In the genomic region with DNA sequence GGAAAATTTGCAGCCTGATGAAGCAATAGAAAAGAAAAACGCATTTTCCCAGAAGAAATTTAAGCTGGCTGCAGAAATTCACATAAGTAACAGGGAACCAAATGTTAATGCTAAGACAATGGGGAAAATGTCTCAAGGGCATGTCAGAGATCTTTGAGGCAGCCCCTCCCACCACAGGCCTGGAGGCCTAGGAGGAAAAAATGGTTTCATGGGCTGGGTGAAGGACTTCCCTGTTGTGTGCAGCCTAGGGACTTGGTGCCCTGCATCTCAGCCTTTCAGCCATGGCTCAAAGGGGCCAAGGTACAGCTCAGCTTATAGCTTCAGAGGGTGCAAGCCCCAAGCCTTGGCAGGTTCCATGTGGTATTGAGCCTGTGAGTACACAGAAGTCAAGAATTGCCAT, we compare ENCODE assay signal across 22 cellular contexts.
DNase-seq lines count a peak whose midpoint lies in the region; ATAC-seq, FAIRE-seq and TF ChIP-seq lines count a peak whose summit lies in the region.
"Had no signal": no experiment of that assay in that cellular context is flagged by ENCODE, and none has a peak within 500 bp of the region (broad histone marks: within the 10 kb centered on the region; RNA-seq: fewer than 3 reads in every experiment).

No MANE protein-coding gene starts in this region.

- H3K9me3 Mint-ChIP-seq in T-helper 2 cell treated with Interferon-gamma antibody and Interleukin-4, amounts not matched to agents 5 μg/mL and 100 μg/mL, for 36 hours = peaks cover 63% of the 10 kb centered on the region

- TF ChIP-seq EP300 in HepG2 (IDR thresholded peaks at IDR 0.05; ENCODE audit: low read depth in 2 of 2, low read length in 2 of 2) (no peak), HepG2 (CRISPR knock-in tag; IDR thresholded peaks at IDR 0.05; ENCODE audit: borderline replicate concordance) (no peak), K562 (IDR thresholded peaks at IDR 0.05; ENCODE audit: low read length) (no peak)

- no peak overlapping the region for H3K27ac Mint-ChIP-seq in T-helper 2 cell treated with Interferon-gamma antibody and Interleukin-4, amounts not matched to agents 5 μg/mL and 100 μg/mL, for 36 hours
- H3K27ac Mint-ChIP-seq: CD4-positive, alpha-beta T cell; CD8-positive, alpha-beta T cell had no signal

- H3K4me2 ChIP-seq in HepG2 (ENCODE audit: low read depth, low read length) (no peak overlapping the region), K562 (ENCODE audit: insufficient read depth, low read length) (no peak overlapping the region)
- H3K4me2 ChIP-seq: BLaER1 had no signal

- CTCF ChIA-PET in HepG2 (lab: Yijun Ruan, JAX; ENCODE audit: low intra/inter-chr PET ratio, low total read pairs) (no interaction called here), HEK293 (lab: Yijun Ruan, JAX) (no interaction called here), K562 (lab: Yijun Ruan, JAX; ENCODE audit: low intra/inter-chr PET ratio) (no interaction called here)

- 10% methylated on average over 1 of the region's 1 CpG for WGBS in HepG2 (ENCODE audit: low lambda C conversion rate)
- whole genome bisulfite sequencing in right lobe of liver (ENCODE audit: insufficient coverage, low coverage, low lambda C conversion rate, missing lambda C conversion rate) = 50% methylated on average over 1 of the region's 1 CpG
- WGBS in K562 (ENCODE audit: insufficient coverage, low coverage, missing lambda C conversion rate) = 0% methylated on average over 1 of the region's 1 CpG

- POLR2A ChIA-PET in HepG2 (lab: Yijun Ruan, JAX) = no interaction called here
- POLR2A ChIA-PET in HEK293 (lab: Yijun Ruan, JAX) = no interaction called here
- POLR2A ChIA-PET in K562 (lab: Yijun Ruan, JAX) = no interaction called here

- no TSS peak for BruUV-seq in HepG2 (replicated peaks; lab: Mats Ljungman, UMichigan)
- BruUV-seq in K562 (replicated peaks; lab: Mats Ljungman, UMichigan) = no TSS peak

- H3K36me3 ChIP-seq in HepG2 (replicated peaks in 1 of 2; ENCODE audit: control insufficient read depth in 1 of 2, insufficient read depth in 2 of 2, low read length in 2 of 2) (no peaks in the 10 kb centered on the region), right lobe of liver (no peaks in the 10 kb centered on the region), HEK293 (ENCODE audit: control insufficient read depth in 2 of 2, insufficient read depth in 1 of 2, low read length in 2 of 2) (no peaks in the 10 kb centered on the region), K562 (ENCODE audit: control insufficient read depth, insufficient read depth, low read length) (no peaks in the 10 kb centered on the region)
- H3K36me3 ChIP-seq: BE2C, BLaER1 had no signal

- H3K9me3 ChIP-seq in HepG2 (ENCODE audit: low read length) (peaks cover 89% of the 10 kb centered on the region), right lobe of liver (no peaks in the 10 kb centered on the region), HEK293 (ENCODE audit: control insufficient read depth, insufficient read depth, low read depth, low read length) (no peaks in the 10 kb centered on the region), K562 (replicated peaks; ENCODE audit: control insufficient read depth, insufficient read depth, low read depth, low read length) (peaks cover 2% of the 10 kb centered on the region; the same call in 1 of the 2 replicates)
- H3K9me3 ChIP-seq: BE2C had no signal

- no peaks in the 10 kb centered on the region for H3K9me1 ChIP-seq in K562 (ENCODE audit: control insufficient read depth, insufficient read depth, low read length)

- H3K79me2 ChIP-seq in HepG2 (ENCODE audit: insufficient read depth, low read length) (no peaks in the 10 kb centered on the region), K562 (ENCODE audit: control insufficient read depth, insufficient read depth, low read length) (no peaks in the 10 kb centered on the region)

- DNase-seq in HepG2 (ENCODE audit: low spot score) (no peak), right lobe of liver (no peak), K562 (ENCODE audit: extremely low read depth in 1 of 4, low spot score in 3 of 4) (no peak), C1 segment of cervical spinal cord (lab: John Stamatoyannopoulos, UW) (no peak)
- no peak for DNase-seq in stimulated activated naive CD4-positive, alpha-beta T cell (lab: John Stamatoyannopoulos, UW)
- no peak for DNase-seq in T-helper 2 cell treated with Interferon-gamma antibody and Interleukin-4, amounts not matched to agents 5 μg/mL and 100 μg/mL, for 36 hours (ENCODE audit: low spot score)
- DNase-seq: ACHN; BE2C; Calu3; CD4-positive, alpha-beta T cell; CD8-positive, alpha-beta T cell; DMS79 treated with DMSO at 0.1 percent for 48 hours; GF-D8 had no signal

- no peaks in the 10 kb centered on the region for H3K27me3 Mint-ChIP-seq in T-helper 2 cell treated with Interferon-gamma antibody and Interleukin-4, amounts not matched to agents 5 μg/mL and 100 μg/mL, for 36 hours (ENCODE audit: low read depth)
- H3K27me3 Mint-ChIP-seq: CD4-positive, alpha-beta T cell had no signal

- H3K9ac ChIP-seq in HepG2 (ENCODE audit: insufficient read depth, low read depth, low read length) = no peak overlapping the region
- no peak overlapping the region for H3K9ac ChIP-seq in K562 (ENCODE audit: insufficient read depth in 1 of 2, low read depth in 2 of 2, low read length in 2 of 2)
- H3K9ac ChIP-seq: BLaER1 had no signal

- intact Hi-C loops in HepG2 (cut with micrococcal nuclease; ENCODE audit: unreplicated experiment) (no loop called here), right lobe of liver (cut with DNase I) (no loop called here), K562 (cut with micrococcal nuclease) (no loop called here)

- H3K27me3 ChIP-seq in HepG2 (ENCODE audit: control insufficient read depth in 1 of 2, insufficient read depth in 2 of 2, low read length in 2 of 2) (no peaks in the 10 kb centered on the region), right lobe of liver (no peaks in the 10 kb centered on the region), K562 (ENCODE audit: control insufficient read depth in 2 of 2, insufficient read depth in 2 of 2, low read length in 2 of 2) (no peaks in the 10 kb centered on the region)
- H3K27me3 ChIP-seq: BE2C, BLaER1 had no signal

- ATAC-seq in HepG2 (no peak), right lobe of liver (no peak), K562 (no peak)
- ATAC-seq: CD8-positive, alpha-beta T cell had no signal

- H3K4me3 ChIP-seq in HepG2 (replicated peaks in 1 of 3; ENCODE audit: insufficient read depth in 1 of 3, low read depth in 2 of 3, low read length in 3 of 3) (no peak overlapping the region), right lobe of liver (no peak overlapping the region), HEK293 (ENCODE audit: low read depth, low read length) (no peak overlapping the region), K562 (no peak overlapping the region)
- H3K4me3 ChIP-seq: BLaER1 had no signal

- no peak overlapping the region for H3K27ac ChIP-seq in HepG2 (ENCODE audit: extremely low read length, insufficient read depth, low read length)
- H3K27ac ChIP-seq in right lobe of liver = no peak overlapping the region
- no peak overlapping the region for H3K27ac ChIP-seq in HEK293 (ENCODE audit: extremely low read depth, low read depth, low read length)
- H3K27ac ChIP-seq in K562 (ENCODE audit: extremely low read depth, low read depth, low read length) = no peak overlapping the region
- H3K27ac ChIP-seq: 22Rv1, BLaER1, C4-2B had no signal

- no peaks in the 10 kb centered on the region for H3K4me1 Mint-ChIP-seq in T-helper 2 cell treated with Interferon-gamma antibody and Interleukin-4, amounts not matched to agents 5 μg/mL and 100 μg/mL, for 36 hours (ENCODE audit: low read depth)

- in situ Hi-C loops in HepG2 (cut with HindIII; ENCODE audit: extremely low pct_ligation_motif_present, low pct_unique_long_range_greater_than_20kb) = no loop called here
- in situ Hi-C loops in K562 (cut with MboI) = no loop called here

- H4K20me1 ChIP-seq in HepG2 (ENCODE audit: insufficient read depth, low read length) (no peaks in the 10 kb centered on the region), K562 (replicated peaks; ENCODE audit: control insufficient read depth, insufficient read depth, low read length) (no peaks in the 10 kb centered on the region)
- H4K20me1 ChIP-seq: BLaER1 had no signal

- TF ChIP-seq RAD21 in HepG2 (CRISPR knock-in tag; IDR thresholded peaks at IDR 0.05) (no peak), K562 (CRISPR knock-in tag; conservative IDR thresholded peaks at IDR 0.05 in 1 of 2, IDR thresholded peaks at IDR 0.05 in 1 of 2) (no peak)

- no peaks in the 10 kb centered on the region for H3K4me1 ChIP-seq in HepG2 (ENCODE audit: insufficient read depth, low read length)
- no peaks in the 10 kb centered on the region for H3K4me1 ChIP-seq in right lobe of liver
- no peaks in the 10 kb centered on the region for H3K4me1 ChIP-seq in HEK293 (ENCODE audit: control insufficient read depth, insufficient read depth, low read length)
- H3K4me1 ChIP-seq in K562 (replicated peaks in 1 of 2; ENCODE audit: control insufficient read depth in 2 of 2, insufficient read depth in 2 of 2, low read length in 2 of 2) = no peaks in the 10 kb centered on the region
- H3K4me1 ChIP-seq: BE2C, BLaER1, Caco-2 had no signal

- H2AFZ ChIP-seq in HepG2 (ENCODE audit: low read length) = no peak overlapping the region
- no peak overlapping the region for H2AFZ ChIP-seq in K562 (ENCODE audit: low read depth, low read length)

- no peak overlapping the region for H3K4me3 Mint-ChIP-seq in T-helper 2 cell treated with Interferon-gamma antibody and Interleukin-4, amounts not matched to agents 5 μg/mL and 100 μg/mL, for 36 hours
- H3K4me3 Mint-ChIP-seq: CD4-positive, alpha-beta T cell; CD8-positive, alpha-beta T cell had no signal

- no peak for TF ChIP-seq CTCF in HepG2 (CRISPR knock-in tag; IDR thresholded peaks at IDR 0.05)
- TF ChIP-seq CTCF in right lobe of liver (IDR thresholded peaks at IDR 0.05) = no peak
- no peak for TF ChIP-seq CTCF in HEK293 (tag by site-specific recombination; IDR thresholded peaks at IDR 0.05)
- TF ChIP-seq CTCF in K562 (IDR thresholded peaks at IDR 0.05 in 2 of 3, conservative IDR thresholded peaks at IDR 0.05 in 1 of 3; ENCODE audit: insufficient read depth in 2 of 3, low read depth in 1 of 3, low read length in 3 of 3) = no peak

- TF ChIP-seq POLR2A in HepG2 (IDR thresholded peaks at IDR 0.05; ENCODE audit: insufficient read depth in 1 of 2, low read depth in 2 of 2, low read length in 2 of 2) (no peak), right lobe of liver (IDR thresholded peaks at IDR 0.05) (no peak), K562 (conservative IDR thresholded peaks at IDR 0.05) (no peak)

- H3K36me3 Mint-ChIP-seq in T-helper 2 cell treated with Interferon-gamma antibody and Interleukin-4, amounts not matched to agents 5 μg/mL and 100 μg/mL, for 36 hours (ENCODE audit: low read depth) = peaks cover 1% of the 10 kb centered on the region
- H3K36me3 Mint-ChIP-seq: CD8-positive, alpha-beta T cell had no signal

- FAIRE-seq in HepG2 (lab: Jason Lieb, UNC) (no peak), K562 (lab: Jason Lieb, UNC) (no peak)
- FAIRE-seq: D721Med, G401.6, GM12891, GM19239 had no signal

TF ChIP-seq in HepG2, 621 proteins besides CTCF, POLR2A, EP300 and RAD21 (continues in another document):
- no peak for TF ChIP-seq MBD4 (IDR thresholded peaks at IDR 0.05; ENCODE audit: borderline replicate concordance, low read length)

TF ChIP-seq in HEK293, 187 proteins besides CTCF, POLR2A, EP300 and RAD21 (continues in another document):
- no peak for TF ChIP-seq ZNF514 (tag by site-specific recombination; IDR thresholded peaks at IDR 0.05)
- TF ChIP-seq ZNF585B (tag by site-specific recombination; IDR thresholded peaks at IDR 0.05) = peak; percentile 87

Comparison
In these comparisons a context has a peak if more than half of its experiments do, and no peak if none do; other contexts are left out.
1. Of the 241 proteins assayed by ChIP-seq in both HepG2 and K562: peak only in HepG2: none; only in K562: CBX1, CBX5 and CEBPZ; in both: ZFP36; in neither: 237.